ENCODE assay signal across 1 cellular context in the genomic region with DNA sequence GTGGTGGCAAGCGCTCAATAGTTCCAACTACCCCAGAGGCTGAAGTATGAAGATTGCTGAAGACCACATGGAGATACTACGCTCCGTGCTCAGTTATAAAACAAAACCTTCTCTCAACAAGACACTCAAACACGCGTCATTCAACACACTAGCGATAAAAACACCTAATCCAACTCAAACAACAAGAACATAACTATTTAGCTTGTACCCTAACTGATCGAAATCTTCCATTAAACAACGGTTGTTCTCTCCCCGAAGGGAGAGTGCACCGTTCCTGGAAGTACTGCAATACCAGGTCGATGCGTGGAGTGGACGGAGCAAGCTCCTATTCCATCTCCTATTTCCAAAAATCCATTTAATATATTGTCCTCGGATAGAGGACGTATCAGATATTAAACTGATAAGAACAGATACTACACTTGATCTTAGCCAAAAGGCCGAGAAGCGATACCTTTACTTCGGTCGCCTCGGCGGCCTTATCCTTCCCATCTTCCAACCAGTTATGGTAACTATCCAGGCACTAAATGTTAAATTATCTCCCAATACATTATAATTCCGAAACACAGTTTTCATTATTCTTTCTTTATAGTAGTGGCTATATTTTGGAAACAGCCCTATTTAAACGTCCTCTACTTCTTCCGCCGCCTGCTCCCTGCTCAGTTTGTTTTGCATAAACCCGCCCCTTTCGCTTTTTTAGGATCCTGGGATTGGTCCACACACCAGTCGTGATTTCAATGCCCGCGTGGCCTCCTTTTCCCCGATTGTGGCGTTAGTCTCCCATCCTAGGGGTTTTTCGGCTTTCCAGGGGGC.
A peak's percentile ranks its signal among the peaks of the same experiment; 100 is the strongest.
TF ChIP-seq lines count a peak whose summit lies in the region.

No MANE protein-coding gene starts in this region.

TF ChIP-seq in HEK293, 187 proteins besides CTCF, POLR2A, EP300 and RAD21 (continued from another document and continues in another):
- TF ChIP-seq, protein P1, sequence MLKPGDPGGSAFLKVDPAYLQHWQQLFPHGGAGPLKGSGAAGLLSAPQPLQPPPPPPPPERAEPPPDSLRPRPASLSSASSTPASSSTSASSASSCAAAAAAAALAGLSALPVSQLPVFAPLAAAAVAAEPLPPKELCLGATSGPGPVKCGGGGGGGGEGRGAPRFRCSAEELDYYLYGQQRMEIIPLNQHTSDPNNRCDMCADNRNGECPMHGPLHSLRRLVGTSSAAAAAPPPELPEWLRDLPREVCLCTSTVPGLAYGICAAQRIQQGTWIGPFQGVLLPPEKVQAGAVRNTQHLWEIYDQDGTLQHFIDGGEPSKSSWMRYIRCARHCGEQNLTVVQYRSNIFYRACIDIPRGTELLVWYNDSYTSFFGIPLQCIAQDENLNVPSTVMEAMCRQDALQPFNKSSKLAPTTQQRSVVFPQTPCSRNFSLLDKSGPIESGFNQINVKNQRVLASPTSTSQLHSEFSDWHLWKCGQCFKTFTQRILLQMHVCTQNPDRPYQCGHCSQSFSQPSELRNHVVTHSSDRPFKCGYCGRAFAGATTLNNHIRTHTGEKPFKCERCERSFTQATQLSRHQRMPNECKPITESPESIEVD (tag by site-specific recombination; IDR thresholded peaks at IDR 0.05): peak; percentile 93
- peak; percentile 96 for TF ChIP-seq GLI4 (tag by site-specific recombination; IDR thresholded peaks at IDR 0.05)
- peak; percentile 25 for TF ChIP-seq ZNF654 (tag by site-specific recombination; IDR thresholded peaks at IDR 0.05; ENCODE audit: low read depth)
- peak; percentile 94 for TF ChIP-seq ZNF341 (tag by site-specific recombination; IDR thresholded peaks at IDR 0.05; ENCODE audit: low read depth)
- TF ChIP-seq, protein P2, sequence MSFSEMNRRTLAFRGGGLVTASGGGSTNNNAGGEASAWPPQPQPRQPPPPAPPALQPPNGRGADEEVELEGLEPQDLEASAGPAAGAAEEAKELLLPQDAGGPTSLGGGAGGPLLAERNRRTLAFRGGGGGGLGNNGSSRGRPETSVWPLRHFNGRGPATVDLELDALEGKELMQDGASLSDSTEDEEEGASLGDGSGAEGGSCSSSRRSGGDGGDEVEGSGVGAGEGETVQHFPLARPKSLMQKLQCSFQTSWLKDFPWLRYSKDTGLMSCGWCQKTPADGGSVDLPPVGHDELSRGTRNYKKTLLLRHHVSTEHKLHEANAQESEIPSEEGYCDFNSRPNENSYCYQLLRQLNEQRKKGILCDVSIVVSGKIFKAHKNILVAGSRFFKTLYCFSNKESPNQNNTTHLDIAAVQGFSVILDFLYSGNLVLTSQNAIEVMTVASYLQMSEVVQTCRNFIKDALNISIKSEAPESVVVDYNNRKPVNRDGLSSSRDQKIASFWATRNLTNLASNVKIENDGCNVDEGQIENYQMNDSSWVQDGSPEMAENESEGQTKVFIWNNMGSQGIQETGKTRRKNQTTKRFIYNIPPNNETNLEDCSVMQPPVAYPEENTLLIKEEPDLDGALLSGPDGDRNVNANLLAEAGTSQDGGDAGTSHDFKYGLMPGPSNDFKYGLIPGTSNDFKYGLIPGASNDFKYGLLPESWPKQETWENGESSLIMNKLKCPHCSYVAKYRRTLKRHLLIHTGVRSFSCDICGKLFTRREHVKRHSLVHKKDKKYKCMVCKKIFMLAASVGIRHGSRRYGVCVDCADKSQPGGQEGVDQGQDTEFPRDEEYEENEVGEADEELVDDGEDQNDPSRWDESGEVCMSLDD (tag by site-specific recombination; IDR thresholded peaks at IDR 0.05): peak; percentile 89
- peak; percentile 99 for TF ChIP-seq ZEB2 (tag by site-specific recombination; IDR thresholded peaks at IDR 0.05)
- TF ChIP-seq ZNF133 (tag by site-specific recombination; IDR thresholded peaks at IDR 0.05): no peak
- no peak for TF ChIP-seq ZNF423 (tag by site-specific recombination; IDR thresholded peaks at IDR 0.05)
- TF ChIP-seq TRIM28 (IDR thresholded peaks at IDR 0.05; ENCODE audit: borderline replicate concordance, low read length): peak; percentile 94
- peak; percentile 16; the same call in 1 of the 2 replicates for TF ChIP-seq ZNF184 (tag by site-specific recombination; IDR thresholded peaks at IDR 0.05)
- TF ChIP-seq SP7 (tag by site-specific recombination; IDR thresholded peaks at IDR 0.05): peak; percentile 95
- TF ChIP-seq, protein P3, sequence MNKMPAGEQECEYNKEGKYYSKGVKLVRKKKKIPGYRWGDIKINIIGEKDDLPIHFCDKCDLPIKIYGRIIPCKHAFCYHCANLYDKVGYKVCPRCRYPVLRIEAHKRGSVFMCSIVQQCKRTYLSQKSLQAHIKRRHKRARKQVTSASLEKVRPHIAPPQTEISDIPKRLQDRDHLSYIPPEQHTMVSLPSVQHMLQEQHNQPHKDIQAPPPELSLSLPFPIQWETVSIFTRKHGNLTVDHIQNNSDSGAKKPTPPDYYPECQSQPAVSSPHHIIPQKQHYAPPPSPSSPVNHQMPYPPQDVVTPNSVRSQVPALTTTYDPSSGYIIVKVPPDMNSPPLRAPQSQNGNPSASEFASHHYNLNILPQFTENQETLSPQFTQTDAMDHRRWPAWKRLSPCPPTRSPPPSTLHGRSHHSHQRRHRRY (tag by site-specific recombination; IDR thresholded peaks at IDR 0.05): no peak
- no peak for TF ChIP-seq MEIS1 (CRISPR knock-in tag; IDR thresholded peaks at IDR 0.05; ENCODE audit: borderline replicate concordance)
- TF ChIP-seq ZNF621 (tag by site-specific recombination; IDR thresholded peaks at IDR 0.05): no peak
- TF ChIP-seq, protein P4, sequence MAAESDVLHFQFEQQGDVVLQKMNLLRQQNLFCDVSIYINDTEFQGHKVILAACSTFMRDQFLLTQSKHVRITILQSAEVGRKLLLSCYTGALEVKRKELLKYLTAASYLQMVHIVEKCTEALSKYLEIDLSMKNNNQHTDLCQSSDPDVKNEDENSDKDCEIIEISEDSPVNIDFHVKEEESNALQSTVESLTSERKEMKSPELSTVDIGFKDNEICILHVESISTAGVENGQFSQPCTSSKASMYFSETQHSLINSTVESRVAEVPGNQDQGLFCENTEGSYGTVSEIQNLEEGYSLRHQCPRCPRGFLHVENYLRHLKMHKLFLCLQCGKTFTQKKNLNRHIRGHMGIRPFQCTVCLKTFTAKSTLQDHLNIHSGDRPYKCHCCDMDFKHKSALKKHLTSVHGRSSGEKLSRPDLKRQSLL (tag by site-specific recombination; IDR thresholded peaks at IDR 0.05): peak; percentile 59
- TF ChIP-seq, protein P5, sequence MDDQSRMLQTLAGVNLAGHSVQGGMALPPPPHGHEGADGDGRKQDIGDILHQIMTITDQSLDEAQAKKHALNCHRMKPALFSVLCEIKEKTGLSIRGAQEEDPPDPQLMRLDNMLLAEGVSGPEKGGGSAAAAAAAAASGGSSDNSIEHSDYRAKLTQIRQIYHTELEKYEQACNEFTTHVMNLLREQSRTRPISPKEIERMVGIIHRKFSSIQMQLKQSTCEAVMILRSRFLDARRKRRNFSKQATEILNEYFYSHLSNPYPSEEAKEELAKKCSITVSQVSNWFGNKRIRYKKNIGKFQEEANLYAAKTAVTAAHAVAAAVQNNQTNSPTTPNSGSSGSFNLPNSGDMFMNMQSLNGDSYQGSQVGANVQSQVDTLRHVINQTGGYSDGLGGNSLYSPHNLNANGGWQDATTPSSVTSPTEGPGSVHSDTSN (CRISPR knock-in tag; IDR thresholded peaks at IDR 0.05): no peak
- no peak for TF ChIP-seq ZNF521 (tag by site-specific recombination; IDR thresholded peaks at IDR 0.05)
- TF ChIP-seq, protein P6, sequence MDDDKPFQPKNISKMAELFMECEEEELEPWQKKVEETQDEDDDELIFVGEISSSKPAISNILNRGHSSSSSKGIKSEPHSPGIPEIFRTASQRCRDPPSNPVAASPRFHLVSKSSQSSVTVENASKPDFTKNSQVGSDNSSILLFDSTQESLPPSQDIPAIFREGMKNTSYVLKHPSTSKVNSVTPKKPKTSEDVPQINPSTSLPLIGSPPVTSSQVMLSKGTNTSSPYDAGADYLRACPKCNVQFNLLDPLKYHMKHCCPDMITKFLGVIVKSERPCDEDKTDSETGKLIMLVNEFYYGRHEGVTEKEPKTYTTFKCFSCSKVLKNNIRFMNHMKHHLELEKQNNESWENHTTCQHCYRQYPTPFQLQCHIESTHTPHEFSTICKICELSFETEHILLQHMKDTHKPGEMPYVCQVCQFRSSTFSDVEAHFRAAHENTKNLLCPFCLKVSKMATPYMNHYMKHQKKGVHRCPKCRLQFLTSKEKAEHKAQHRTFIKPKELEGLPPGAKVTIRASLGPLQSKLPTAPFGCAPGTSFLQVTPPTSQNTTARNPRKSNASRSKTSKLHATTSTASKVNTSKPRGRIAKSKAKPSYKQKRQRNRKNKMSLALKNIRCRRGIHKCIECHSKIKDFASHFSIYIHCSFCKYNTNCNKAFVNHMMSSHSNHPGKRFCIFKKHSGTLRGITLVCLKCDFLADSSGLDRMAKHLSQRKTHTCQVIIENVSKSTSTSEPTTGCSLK (tag by site-specific recombination; IDR thresholded peaks at IDR 0.05): no peak
- TF ChIP-seq MYNN (tag by site-specific recombination; IDR thresholded peaks at IDR 0.05; ENCODE audit: borderline replicate concordance): 0 out of 2 replicates have a peak, but pooled peaks have one; percentile 67
- TF ChIP-seq KLF8 (tag by site-specific recombination; IDR thresholded peaks at IDR 0.05): peak; percentile 92
- TF ChIP-seq ZNF433 (tag by site-specific recombination; IDR thresholded peaks at IDR 0.05; ENCODE audit: low read depth): no peak
- TF ChIP-seq ZNF138 (tag by site-specific recombination; IDR thresholded peaks at IDR 0.05; ENCODE audit: borderline replicate concordance): no peak
- TF ChIP-seq ZNF624 (tag by site-specific recombination; IDR thresholded peaks at IDR 0.05): peak; percentile 94
- TF ChIP-seq, protein P7, sequence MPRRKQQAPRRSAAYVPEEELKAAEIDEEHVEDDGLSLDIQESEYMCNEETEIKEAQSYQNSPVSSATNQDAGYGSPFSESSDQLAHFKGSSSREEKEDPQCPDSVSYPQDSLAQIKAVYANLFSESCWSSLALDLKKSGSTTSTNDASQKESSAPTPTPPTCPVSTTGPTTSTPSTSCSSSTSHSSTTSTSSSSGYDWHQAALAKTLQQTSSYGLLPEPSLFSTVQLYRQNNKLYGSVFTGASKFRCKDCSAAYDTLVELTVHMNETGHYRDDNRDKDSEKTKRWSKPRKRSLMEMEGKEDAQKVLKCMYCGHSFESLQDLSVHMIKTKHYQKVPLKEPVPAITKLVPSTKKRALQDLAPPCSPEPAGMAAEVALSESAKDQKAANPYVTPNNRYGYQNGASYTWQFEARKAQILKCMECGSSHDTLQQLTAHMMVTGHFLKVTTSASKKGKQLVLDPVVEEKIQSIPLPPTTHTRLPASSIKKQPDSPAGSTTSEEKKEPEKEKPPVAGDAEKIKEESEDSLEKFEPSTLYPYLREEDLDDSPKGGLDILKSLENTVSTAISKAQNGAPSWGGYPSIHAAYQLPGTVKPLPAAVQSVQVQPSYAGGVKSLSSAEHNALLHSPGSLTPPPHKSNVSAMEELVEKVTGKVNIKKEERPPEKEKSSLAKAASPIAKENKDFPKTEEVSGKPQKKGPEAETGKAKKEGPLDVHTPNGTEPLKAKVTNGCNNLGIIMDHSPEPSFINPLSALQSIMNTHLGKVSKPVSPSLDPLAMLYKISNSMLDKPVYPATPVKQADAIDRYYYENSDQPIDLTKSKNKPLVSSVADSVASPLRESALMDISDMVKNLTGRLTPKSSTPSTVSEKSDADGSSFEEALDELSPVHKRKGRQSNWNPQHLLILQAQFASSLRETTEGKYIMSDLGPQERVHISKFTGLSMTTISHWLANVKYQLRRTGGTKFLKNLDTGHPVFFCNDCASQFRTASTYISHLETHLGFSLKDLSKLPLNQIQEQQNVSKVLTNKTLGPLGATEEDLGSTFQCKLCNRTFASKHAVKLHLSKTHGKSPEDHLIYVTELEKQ (tag by site-specific recombination; IDR thresholded peaks at IDR 0.05; ENCODE audit: borderline replicate concordance): peak; percentile 90
- peak; percentile 50; the same call in 1 of the 2 replicates for TF ChIP-seq ZNF558 (tag by site-specific recombination; IDR thresholded peaks at IDR 0.05)
- peak; percentile 81; the same call in 1 of the 2 replicates for TF ChIP-seq ZNF610 (tag by site-specific recombination; IDR thresholded peaks at IDR 0.05; ENCODE audit: borderline replicate concordance)
- TF ChIP-seq, protein P8, sequence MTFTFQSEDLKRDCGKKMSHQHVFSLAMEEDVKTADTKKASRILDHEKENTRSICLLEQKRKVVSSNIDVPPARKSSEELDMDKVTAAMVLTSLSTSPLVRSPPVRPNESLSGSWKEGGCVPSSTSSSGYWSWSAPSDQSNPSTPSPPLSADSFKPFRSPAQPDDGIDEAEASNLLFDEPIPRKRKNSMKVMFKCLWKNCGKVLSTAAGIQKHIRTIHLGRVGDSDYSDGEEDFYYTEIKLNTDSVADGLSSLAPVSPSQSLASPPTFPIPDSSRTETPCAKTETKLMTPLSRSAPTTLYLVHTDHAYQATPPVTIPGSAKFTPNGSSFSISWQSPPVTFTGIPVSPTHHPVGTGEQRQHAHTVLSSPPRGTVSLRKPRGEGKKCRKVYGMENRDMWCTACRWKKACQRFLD (tag by site-specific recombination; IDR thresholded peaks at IDR 0.05): no peak
- peak; percentile 42 for TF ChIP-seq SP2 (tag by site-specific recombination; IDR thresholded peaks at IDR 0.05)
- TF ChIP-seq, protein P9, sequence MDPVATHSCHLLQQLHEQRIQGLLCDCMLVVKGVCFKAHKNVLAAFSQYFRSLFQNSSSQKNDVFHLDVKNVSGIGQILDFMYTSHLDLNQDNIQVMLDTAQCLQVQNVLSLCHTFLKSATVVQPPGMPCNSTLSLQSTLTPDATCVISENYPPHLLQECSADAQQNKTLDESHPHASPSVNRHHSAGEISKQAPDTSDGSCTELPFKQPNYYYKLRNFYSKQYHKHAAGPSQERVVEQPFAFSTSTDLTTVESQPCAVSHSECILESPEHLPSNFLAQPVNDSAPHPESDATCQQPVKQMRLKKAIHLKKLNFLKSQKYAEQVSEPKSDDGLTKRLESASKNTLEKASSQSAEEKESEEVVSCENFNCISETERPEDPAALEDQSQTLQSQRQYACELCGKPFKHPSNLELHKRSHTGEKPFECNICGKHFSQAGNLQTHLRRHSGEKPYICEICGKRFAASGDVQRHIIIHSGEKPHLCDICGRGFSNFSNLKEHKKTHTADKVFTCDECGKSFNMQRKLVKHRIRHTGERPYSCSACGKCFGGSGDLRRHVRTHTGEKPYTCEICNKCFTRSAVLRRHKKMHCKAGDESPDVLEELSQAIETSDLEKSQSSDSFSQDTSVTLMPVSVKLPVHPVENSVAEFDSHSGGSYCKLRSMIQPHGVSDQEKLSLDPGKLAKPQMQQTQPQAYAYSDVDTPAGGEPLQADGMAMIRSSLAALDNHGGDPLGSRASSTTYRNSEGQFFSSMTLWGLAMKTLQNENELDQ (tag by site-specific recombination; IDR thresholded peaks at IDR 0.05; ENCODE audit: low read depth): no peak
- TF ChIP-seq ZNF37A (tag by site-specific recombination; IDR thresholded peaks at IDR 0.05): no peak
- peak; percentile 77 for TF ChIP-seq ZNF394 (tag by site-specific recombination; IDR thresholded peaks at IDR 0.05; ENCODE audit: borderline replicate concordance)
- peak; percentile 88 for TF ChIP-seq MZF1 (tag by site-specific recombination; IDR thresholded peaks at IDR 0.05; ENCODE audit: borderline replicate concordance)
- TF ChIP-seq ZNF132 (tag by site-specific recombination; IDR thresholded peaks at IDR 0.05; ENCODE audit: borderline replicate concordance): no peak
- no peak for TF ChIP-seq ZNF19 (tag by site-specific recombination; IDR thresholded peaks at IDR 0.05; ENCODE audit: low read depth)
- peak; percentile 88 for TF ChIP-seq YY1 (tag by site-specific recombination; IDR thresholded peaks at IDR 0.05)
- no peak for TF ChIP-seq ZNF214 (tag by site-specific recombination; IDR thresholded peaks at IDR 0.05; ENCODE audit: borderline replicate concordance)
- peak; percentile 98 for TF ChIP-seq ZNF391 (tag by site-specific recombination; IDR thresholded peaks at IDR 0.05; ENCODE audit: borderline replicate concordance, low read depth)
- no peak for TF ChIP-seq ZNF274 (IDR thresholded peaks at IDR 0.05; ENCODE audit: low read length)
- TF ChIP-seq ZNF274 (tag by site-specific recombination; IDR thresholded peaks at IDR 0.05; ENCODE audit: borderline replicate concordance): no peak
